Comparison of ENCODE assay signal across 1 cellular context in genomic region chr6:1952726-1953360, GRCh38.
TF ChIP-seq lines count a peak whose summit lies in the region.

No MANE protein-coding gene starts in this region.

TF ChIP-seq in SK-N-SH treated with all-trans-retinoic acid at 6 μM for 48 hours, 23 proteins besides CTCF, POLR2A, EP300 and RAD21 (continued from another document):
- no peak for TF ChIP-seq CSRNP3 (CRISPR knock-in tag; IDR thresholded peaks at IDR 0.05)
TF ChIP-seq in SK-N-SH treated with all-trans-retinoic acid at 6 μM for 48 hours: peak in this region for 0.
